1 cellular context compared by ENCODE assay signal in genomic region chr17:59962739-59963318, GRCh38.
A peak's percentile ranks its signal among the peaks of the same experiment; 100 is the strongest.
TF ChIP-seq lines count a peak whose summit lies in the region.

No MANE protein-coding gene starts in this region.

TF ChIP-seq in GM12878, 131 proteins besides CTCF, POLR2A, EP300 and RAD21:
- TF ChIP-seq SKIL (IDR thresholded peaks at IDR 0.05; ENCODE audit: low read depth, poor library complexity, severe bottlenecking) = no peak
- TF ChIP-seq SREBF2 (IDR thresholded peaks at IDR 0.05; ENCODE audit: low read length) = no peak
- no peak for TF ChIP-seq EZH2 (IDR thresholded peaks at IDR 0.05; ENCODE audit: borderline replicate concordance, control insufficient read depth, low read depth, low read length)
- no peak for TF ChIP-seq BCL3 (IDR thresholded peaks at IDR 0.05; ENCODE audit: borderline replicate concordance, insufficient read depth, low read depth, low read length, poor library complexity, severe bottlenecking)
- TF ChIP-seq NFXL1 (IDR thresholded peaks at IDR 0.05; ENCODE audit: borderline replicate concordance) = peak; percentile 84; the same call in 1 of the 2 replicates
- TF ChIP-seq IRF4 (IDR thresholded peaks at IDR 0.05; ENCODE audit: low read depth, low read length) = no peak
